In the genomic region with DNA sequence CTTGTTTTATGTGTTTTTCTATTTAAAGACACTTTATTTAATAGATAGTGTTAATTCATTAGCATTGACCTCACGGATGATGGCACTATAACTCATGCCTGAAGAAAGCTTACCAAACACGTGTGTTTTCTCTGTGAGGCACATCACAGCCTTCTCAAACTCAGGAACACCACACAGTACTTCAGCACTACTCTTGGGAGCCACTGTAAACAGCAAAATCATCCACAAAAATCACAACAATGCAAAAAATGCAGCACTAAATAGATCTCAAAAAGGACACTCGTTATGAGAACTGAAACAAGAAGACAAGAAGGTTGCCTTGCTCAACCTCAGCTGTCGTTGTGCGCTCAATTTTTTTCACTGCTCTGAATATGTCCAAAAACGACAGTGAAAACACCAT, we compare ENCODE assay signal across 15 cellular contexts.
"Had no signal": no experiment of that assay in that cellular context is flagged by ENCODE, and none has a peak within 500 bp of the region (broad histone marks: within the 10 kb centered on the region; RNA-seq: fewer than 3 reads in every experiment).

No MANE protein-coding gene starts in this region.

- H3K27me3 ChIP-seq: neural progenitor cell, pancreas, stomach had no signal

- H3K4me1 Mint-ChIP-seq: mesothelial cell of epicardium had no signal

- H3K36me3 Mint-ChIP-seq: mesothelial cell of epicardium, neural progenitor cell, T-cell had no signal

- H3K4me3 Mint-ChIP-seq: mesothelial cell of epicardium, neural progenitor cell, T-cell had no signal

- DNase-seq: activated CD4-positive, alpha-beta T cell treated with anti-CD3 and anti-CD28 coated beads for 48 hours; activated naive CD4-positive, alpha-beta T cell treated with anti-CD3 and anti-CD28 coated beads, Interleukin-2, amount 50 U/mL, for 16 hours; amniotic stem cell; kidney; left ventricle myocardium superior; pancreas; stomach; T-cell had no signal

- H3K27me3 Mint-ChIP-seq: T-cell had no signal

- FAIRE-seq: colon, frontal cortex, kidney, pancreas, urothelium cell line had no signal

- H2AFZ ChIP-seq: neural progenitor cell had no signal

- H3K27ac Mint-ChIP-seq: activated T-helper 2 cell treated with anti-CD3 and anti-CD28 coated beads, Interferon-gamma antibody, Interleukin-2, Interleukin-4, amounts not matched to agents 10 μg/mL and 5 μg/mL and 100 μg/mL, durations not matched to agents 14 hours and 24 hours and 36 hours; mesothelial cell of epicardium; neural progenitor cell; T-cell had no signal

- H3K4me2 ChIP-seq: neural progenitor cell had no signal

- H3K4me1 ChIP-seq: esophagus muscularis mucosa, neural progenitor cell, stomach had no signal

- ATAC-seq: left ventricle myocardium superior, pancreas, T-cell had no signal

- H3K27ac ChIP-seq: esophagus muscularis mucosa, neural progenitor cell, pancreas, stomach had no signal

- H3K4me3 ChIP-seq: esophagus muscularis mucosa, neural progenitor cell, pancreas, stomach had no signal

- H3K9me3 ChIP-seq: pancreas had no signal

- H3K36me3 ChIP-seq: esophagus muscularis mucosa, neural progenitor cell, pancreas, stomach had no signal

- H3K9ac ChIP-seq: neural progenitor cell had no signal
